16 cellular contexts compared by ENCODE assay signal in genomic region chr3:45559560-45560118, GRCh38. TPM values are rescaled to one million over a fixed set of nuclear protein-coding genes. Genes with fewer than 3 reads are reported as not detected.
A peak's percentile ranks its signal among the peaks of the same experiment; 100 is the strongest.
DNase-seq lines count a peak whose midpoint lies in the region; ATAC-seq and TF ChIP-seq lines count a peak whose summit lies in the region.
"Had no signal": no experiment of that assay in that cellular context is flagged by ENCODE, and none has a peak within 500 bp of the region (broad histone marks: within the 10 kb centered on the region; RNA-seq: fewer than 3 reads in every experiment).

No MANE protein-coding gene starts in this region.

- H3K36me3 ChIP-seq in BLaER1 = no peaks in the 10 kb centered on the region
- no peaks in the 10 kb centered on the region for H3K36me3 ChIP-seq in right lobe of liver

- no peak overlapping the region for H3K4me3 ChIP-seq in BLaER1
- peak overlapping the region in 2 of 59 donors; percentile 15 to 24 for H3K4me3 ChIP-seq in dorsolateral prefrontal cortex
- H3K4me3 ChIP-seq in right lobe of liver = no peak overlapping the region
- H3K4me3 ChIP-seq in skin epidermis = no peak overlapping the region
- H3K4me3 ChIP-seq: PC-9 had no signal

- no peaks in the 10 kb centered on the region for H3K27me3 ChIP-seq in BLaER1
- no peaks in the 10 kb centered on the region for H3K27me3 ChIP-seq in dorsolateral prefrontal cortex
- no peaks in the 10 kb centered on the region for H3K27me3 ChIP-seq in right lobe of liver

- H3K27me3 Mint-ChIP-seq in osteocyte (ENCODE audit: unreplicated experiment) = no peaks in the 10 kb centered on the region
- H3K27me3 Mint-ChIP-seq: CD4-positive, alpha-beta memory T cell had no signal

- no peak overlapping the region for H3K27ac Mint-ChIP-seq in osteocyte (ENCODE audit: unreplicated experiment)
- H3K27ac Mint-ChIP-seq: natural killer cell had no signal

- H3K27ac ChIP-seq in BLaER1 = no peak overlapping the region
- H3K27ac ChIP-seq in dorsolateral prefrontal cortex = peak overlapping the region in 50 of 59 donors; percentile 26 to 85 (median 72)
- H3K27ac ChIP-seq in right lobe of liver = peak overlapping the region; percentile 71 to 84 (median 76)
- H3K27ac ChIP-seq in skin epidermis = peak overlapping the region in 12 of 21 experiments; percentile 13 to 83 (median 64)
- H3K27ac ChIP-seq: PC-9 had no signal

- no peaks in the 10 kb centered on the region; the same call in 1 of the 2 replicates for H4K20me1 ChIP-seq in BLaER1

- peaks cover 17% of the 10 kb centered on the region for H3K4me1 Mint-ChIP-seq in osteocyte (ENCODE audit: unreplicated experiment)
- H3K4me1 Mint-ChIP-seq: CD4-positive, alpha-beta memory T cell had no signal

- no peak for TF ChIP-seq POLR2A in right lobe of liver (IDR thresholded peaks at IDR 0.05)

- H3K4me2 ChIP-seq in BLaER1 = peak overlapping the region; percentile 47
- H3K4me2 ChIP-seq: PC-9 had no signal

- DNase-seq in dorsolateral prefrontal cortex = no peak
- peak in 1 of 3 donors; percentile 44 for DNase-seq in right lobe of liver
- no peak for DNase-seq in inferior parietal cortex (ENCODE audit: extremely low spot score)
- no peak for DNase-seq in activated gamma-delta T cell (lab: John Stamatoyannopoulos, UW)
- DNase-seq in activated CD4-positive, CD25-positive, alpha-beta regulatory T cell treated with anti-CD3 and anti-CD28 coated beads, Interleukin-2, amount 50 U/mL, for 72 hours = no peak
- no peak for DNase-seq in osteocyte (ENCODE audit: extremely low spot score, unreplicated experiment)
- DNase-seq: activated gamma-delta T cell treated with Interleukin-2 at 50 U/mL for 16 hours; CD4-positive, alpha-beta memory T cell; natural killer cell; NCI-H146; NCI-H524 treated with DMSO at 0.1 percent for 48 hours; PC-9; stimulated activated CD4-positive, alpha-beta T cell treated with anti-CD3 and anti-CD28 coated beads, Interleukin-12 subunit alpha, Interleukin-12 subunit beta, amount 100 ng/mL, for 4 hours; SW 1271 had no signal

- H3K9ac ChIP-seq in BLaER1 = no peak overlapping the region

- intact Hi-C loops in dorsolateral prefrontal cortex (cut with DNase I) = no loop called here
- intact Hi-C loops in right lobe of liver (cut with DNase I) = no loop called here

- TF ChIP-seq CTCF in dorsolateral prefrontal cortex (IDR thresholded peaks at IDR 0.05 in 54 of 56, conservative IDR thresholded peaks at IDR 0.05 in 2 of 56; ENCODE audit: low read depth in 1 of 56, partially characterized antibody in 56 of 56) = no peak
- no peak for TF ChIP-seq CTCF in right lobe of liver (IDR thresholded peaks at IDR 0.05)
- TF ChIP-seq CTCF in osteocyte (IDR thresholded peaks at IDR 0.05) = no peak

- H3K4me1 ChIP-seq in BLaER1 = peaks cover 28% of the 10 kb centered on the region
- peaks cover 2 to 21% (median 9%) of the 10 kb centered on the region in 4 donors for H3K4me1 ChIP-seq in right lobe of liver

- H3K4me3 Mint-ChIP-seq in osteocyte (ENCODE audit: unreplicated experiment) = no peak overlapping the region
- H3K4me3 Mint-ChIP-seq: CD4-positive, alpha-beta memory T cell; natural killer cell had no signal

- H3K9me3 ChIP-seq in BLaER1 (no peaks in the 10 kb centered on the region), right lobe of liver (no peaks in the 10 kb centered on the region)

- ATAC-seq in right lobe of liver = peak in 1 of 4 donors; percentile 1
- ATAC-seq: natural killer cell had no signal

- WGBS in right lobe of liver (ENCODE audit: insufficient coverage, low coverage, low lambda C conversion rate, missing lambda C conversion rate) = 60% methylated on average over 10 of the region's 10 CpGs

- peaks cover 8% of the 10 kb centered on the region for H3K9me3 Mint-ChIP-seq in osteocyte (ENCODE audit: unreplicated experiment)
- H3K9me3 Mint-ChIP-seq: natural killer cell had no signal

- peaks cover 2% of the 10 kb centered on the region for H3K36me3 Mint-ChIP-seq in osteocyte (ENCODE audit: unreplicated experiment)
- H3K36me3 Mint-ChIP-seq: natural killer cell had no signal

RNA-seq across cellular contexts. Expression of gene LIMD1, which starts 34.9 kb away (rescaled TPM):
- total RNA-seq in dorsolateral prefrontal cortex (10 to 100 TPM in 48 of 120 experiments, 1 to 10 TPM in 72; 4.4 to 23.9 (median 9.4) TPM), right lobe of liver (10 to 100 TPM; 23.4 to 47.7 (median 31.0) TPM), osteocyte (28.3 and 33.8 TPM in 2 replicates)
